ENCODE assay signal across 26 cellular contexts in the genomic region with DNA sequence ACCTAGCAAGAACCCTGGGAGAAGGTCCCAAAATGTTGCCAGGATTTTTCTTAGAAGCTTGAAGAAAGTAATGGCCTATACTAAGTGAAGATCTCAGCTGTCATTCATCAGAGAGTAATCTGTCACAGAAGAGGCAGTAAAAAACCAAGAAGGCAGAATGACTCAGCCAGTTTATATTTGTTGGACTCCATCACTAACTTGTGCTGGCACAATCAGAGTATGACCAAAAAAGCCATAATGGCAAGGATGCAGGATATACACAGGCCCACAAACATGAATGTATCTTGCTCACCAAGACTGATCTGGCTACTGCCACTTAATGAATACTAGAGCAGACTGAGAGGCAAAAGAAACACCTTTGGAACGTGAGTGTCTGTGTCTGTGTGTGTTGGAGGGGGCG.
"Had no signal": no experiment of that assay in that cellular context is flagged by ENCODE, and none has a peak within 500 bp of the region (broad histone marks: within the 10 kb centered on the region; RNA-seq: fewer than 3 reads in every experiment).

No MANE protein-coding gene starts in this region.

- ATAC-seq: body of pancreas, gastroesophageal sphincter, natural killer cell, right cardiac atrium had no signal

- DNase-seq: activated CD4-positive, alpha-beta T cell treated with anti-CD3 and anti-CD28 coated beads for 4 hours; activated CD4-positive, alpha-beta T cell treated with anti-CD3 and anti-CD28 coated beads, Interleukin-2, amount 50 U/mL, for 4 hours; activated CD8-positive, alpha-beta memory T cell treated with anti-CD3 and anti-CD28 coated beads for 24 hours; activated effector memory CD4-positive, alpha-beta T cell treated with Interleukin-2 at 50 U/mL for 16 hours; activated naive CD4-positive, alpha-beta T cell treated with Interleukin-2 at 50 U/mL for 16 hours; anterior cingulate cortex; body of pancreas; dermis blood vessel endothelial cell; effector CD8-positive, alpha-beta T cell; esophagus squamous epithelium; hippocampal formation; kidney; midbrain; natural killer cell; occipital lobe; right cardiac atrium; stimulated activated CD4-positive, alpha-beta T cell treated with anti-CD3 and anti-CD28 coated beads, Interleukin-2, amount 100 ng/mL, for 48 hours; stimulated activated naive CD4-positive, alpha-beta T cell treated with Interleukin-2 at 50 U/mL for 16 hours; testis; trophoblast cell; uterus had no signal

- H3K4me1 ChIP-seq: body of pancreas, esophagus squamous epithelium, gastroesophageal sphincter, neural progenitor cell, parathyroid adenoma, testis, uterus had no signal

- H3K36me3 ChIP-seq: neural progenitor cell, uterus had no signal

- H3K4me3 ChIP-seq: body of pancreas, esophagus squamous epithelium, gastroesophageal sphincter, neural progenitor cell, testis, uterus had no signal

- H3K27me3 ChIP-seq: body of pancreas, esophagus squamous epithelium, gastroesophageal sphincter, neural progenitor cell, testis, uterus had no signal

- H3K27ac ChIP-seq: body of pancreas, epithelial cell of prostate, esophagus squamous epithelium, gastroesophageal sphincter, neural progenitor cell, parathyroid adenoma, testis, uterus, VCaP had no signal

- H3K9me3 ChIP-seq: body of pancreas, testis had no signal
